In genomic region chr17:48954300-48954755, GRCh38 we compare ENCODE assay signal across 1 cellular context.
TF ChIP-seq lines count a peak whose summit lies in the region.

No MANE protein-coding gene starts in this region.

TF ChIP-seq in HepG2, 621 proteins besides CTCF, POLR2A, EP300 and RAD21 (continued from another document and continues in another):
- TF ChIP-seq USF2 (IDR thresholded peaks at IDR 0.05; ENCODE audit: low read depth, low read length) (no peak), USF2 (CRISPR knock-in tag; IDR thresholded peaks at IDR 0.05; ENCODE audit: borderline replicate concordance) (no peak), ZNF720 (CRISPR knock-in tag; IDR thresholded peaks at IDR 0.05) (no peak), ZNF253 (CRISPR knock-in tag; IDR thresholded peaks at IDR 0.05; ENCODE audit: borderline replicate concordance) (no peak), THAP9 (CRISPR knock-in tag; IDR thresholded peaks at IDR 0.05; ENCODE audit: borderline replicate concordance) (no peak), KMT2A (CRISPR knock-in tag; IDR thresholded peaks at IDR 0.05) (peak; percentile 28; the same call in 1 of the 2 replicates), ZSCAN20 (CRISPR knock-in tag; IDR thresholded peaks at IDR 0.05; ENCODE audit: borderline replicate concordance) (no peak), GABPA (IDR thresholded peaks at IDR 0.05; ENCODE audit: low read depth, low read length) (no peak), GABPA (CRISPR knock-in tag; IDR thresholded peaks at IDR 0.05; ENCODE audit: low read depth) (no peak; the same call in 1 of the 2 replicates), ZNF335 (CRISPR knock-in tag; IDR thresholded peaks at IDR 0.05) (0 out of 2 replicates have a peak, but pooled peaks have one; percentile 19), SETDB1 (CRISPR knock-in tag; IDR thresholded peaks at IDR 0.05; ENCODE audit: borderline replicate concordance) (no peak), FOXM1 (CRISPR knock-in tag; IDR thresholded peaks at IDR 0.05) (no peak), IRX3 (CRISPR knock-in tag; IDR thresholded peaks at IDR 0.05; ENCODE audit: borderline replicate concordance, low read depth) (no peak), NONO (IDR thresholded peaks at IDR 0.05) (no peak), NONO (CRISPR knock-in tag; conservative IDR thresholded peaks at IDR 0.05) (no peak; the same call in 1 of the 2 replicates), ZNF44 (CRISPR knock-in tag; IDR thresholded peaks at IDR 0.05) (0 out of 2 replicates have a peak, but pooled peaks have one; percentile 71), MED8 (CRISPR knock-in tag; IDR thresholded peaks at IDR 0.05; ENCODE audit: insufficient replicate concordance) (no peak), ZFP62 (CRISPR knock-in tag; IDR thresholded peaks at IDR 0.05) (no peak), RBM22 (optimal IDR thresholded peaks at IDR 0.05; ENCODE audit: low read length) (no peak), TCF7L2 (IDR thresholded peaks at IDR 0.05; ENCODE audit: low read depth, low read length) (no peak), ZNF569 (CRISPR knock-in tag; IDR thresholded peaks at IDR 0.05; ENCODE audit: borderline replicate concordance) (no peak), FOSL1 (CRISPR knock-in tag; IDR thresholded peaks at IDR 0.05; ENCODE audit: borderline replicate concordance) (no peak), AGO1 (IDR thresholded peaks at IDR 0.05; ENCODE audit: low read depth, low read length, poor library complexity, severe bottlenecking) (no peak), ZSCAN29 (CRISPR knock-in tag; conservative IDR thresholded peaks at IDR 0.05) (no peak), CERS6 (CRISPR knock-in tag; IDR thresholded peaks at IDR 0.05) (no peak), SP4 (CRISPR knock-in tag; IDR thresholded peaks at IDR 0.05) (no peak), PAF1 (CRISPR knock-in tag; IDR thresholded peaks at IDR 0.05) (no peak), ZNF275 (CRISPR knock-in tag; IDR thresholded peaks at IDR 0.05; ENCODE audit: borderline replicate concordance) (no peak), NAIF1 (CRISPR knock-in tag; IDR thresholded peaks at IDR 0.05; ENCODE audit: borderline replicate concordance) (no peak), NCOA5 (CRISPR knock-in tag; IDR thresholded peaks at IDR 0.05) (no peak), STAG1 (CRISPR knock-in tag; IDR thresholded peaks at IDR 0.05) (peak; percentile 97), SNAPC4 (CRISPR knock-in tag; IDR thresholded peaks at IDR 0.05) (no peak), RXRB (CRISPR knock-in tag; IDR thresholded peaks at IDR 0.05; ENCODE audit: borderline replicate concordance) (peak; percentile 34; the same call in 1 of the 2 replicates), HNRNPUL1 (IDR thresholded peaks at IDR 0.05; ENCODE audit: low read depth, low read length) (no peak), NFRKB (IDR thresholded peaks at IDR 0.05) (no peak), MAX (IDR thresholded peaks at IDR 0.05) (no peak), ARNT2 (CRISPR knock-in tag; IDR thresholded peaks at IDR 0.05; ENCODE audit: low read depth) (no peak), DR1 (CRISPR knock-in tag; IDR thresholded peaks at IDR 0.05) (no peak), ZNF124 (CRISPR knock-in tag; IDR thresholded peaks at IDR 0.05) (no peak), KLF11 (CRISPR knock-in tag; IDR thresholded peaks at IDR 0.05) (no peak), MAF1 (CRISPR knock-in tag; IDR thresholded peaks at IDR 0.05; ENCODE audit: borderline replicate concordance) (no peak), ZSCAN5A (CRISPR knock-in tag; IDR thresholded peaks at IDR 0.05; ENCODE audit: borderline replicate concordance) (no peak), CBFB (CRISPR knock-in tag; IDR thresholded peaks at IDR 0.05) (no peak), ATM (IDR thresholded peaks at IDR 0.05; ENCODE audit: borderline replicate concordance) (no peak), ZIK1 (CRISPR knock-in tag; IDR thresholded peaks at IDR 0.05; ENCODE audit: borderline replicate concordance, low read depth) (no peak), REST (IDR thresholded peaks at IDR 0.05; ENCODE audit: borderline replicate concordance in 1 of 2, low read depth in 1 of 2, low read length in 2 of 2) (no peak), ZNF879 (CRISPR knock-in tag; IDR thresholded peaks at IDR 0.05) (no peak), ZNF207 (IDR thresholded peaks at IDR 0.05; ENCODE audit: borderline replicate concordance) (no peak), ZBTB7B (CRISPR knock-in tag; IDR thresholded peaks at IDR 0.05) (no peak), ZFY (CRISPR knock-in tag; IDR thresholded peaks at IDR 0.05) (0 out of 2 replicates have a peak, but pooled peaks have one; percentile 12), ASH2L (IDR thresholded peaks at IDR 0.05; ENCODE audit: insufficient read length, low read depth, low read length) (no peak), POLR2G (IDR thresholded peaks at IDR 0.05; ENCODE audit: low read depth, low read length) (no peak), HES4 (CRISPR knock-in tag; IDR thresholded peaks at IDR 0.05; ENCODE audit: borderline replicate concordance) (no peak), RNF2 (conservative IDR thresholded peaks at IDR 0.05; ENCODE audit: low read depth) (no peak), ZBTB38 (CRISPR knock-in tag; IDR thresholded peaks at IDR 0.05) (no peak), ARHGAP35 (CRISPR knock-in tag; IDR thresholded peaks at IDR 0.05; ENCODE audit: borderline replicate concordance) (0 out of 2 replicates have a peak, but pooled peaks have one; percentile 23), GATAD2A (CRISPR knock-in tag; IDR thresholded peaks at IDR 0.05) (peak; percentile 75), ONECUT2 (CRISPR knock-in tag; IDR thresholded peaks at IDR 0.05) (no peak)
